ENCODE assay signal across 8 cellular contexts in the genomic region with DNA sequence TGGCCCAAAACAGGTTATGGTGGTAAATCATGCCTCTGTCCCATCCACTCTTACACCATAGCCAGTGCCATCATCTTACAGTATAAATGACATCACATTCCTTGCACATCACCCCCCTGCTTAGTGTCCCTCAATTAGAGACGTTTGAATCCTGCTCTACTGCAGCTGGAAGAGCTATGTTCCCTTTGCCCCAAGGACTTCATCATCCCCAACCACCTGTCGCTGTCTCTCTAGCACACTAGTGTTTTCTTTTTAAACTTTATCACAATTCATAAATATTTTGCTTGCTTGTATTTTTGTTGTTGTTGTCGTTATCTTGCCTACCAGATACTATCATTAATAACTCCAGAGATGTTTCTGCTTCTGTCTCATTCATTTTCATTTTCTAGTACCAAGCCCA. TPM values are rescaled to one million over a fixed set of nuclear protein-coding genes. Genes with fewer than 3 reads are reported as not detected.
"Had no signal": no experiment of that assay in that cellular context is flagged by ENCODE, and none has a peak within 500 bp of the region (broad histone marks: within the 10 kb centered on the region; RNA-seq: fewer than 3 reads in every experiment).

No MANE protein-coding gene starts in this region.

- DNase-seq: H9, HCEC 1CT, HFFc6, KBM-7 had no signal

- ATAC-seq: GM23338, HepG2 had no signal

- H3K27ac ChIP-seq: HL-60 had no signal

- H3K4me3 ChIP-seq: GM23338 had no signal

RNA-seq across cellular contexts. Expression of a gene that starts 28.7 kb away (rescaled TPM):
- total RNA-seq: HFFc6 had no signal
- polyA plus RNA-seq: IgD-negative memory B cell had no signal
